In genomic region chr12:44550377-44550776, GRCh38 we compare ENCODE assay signal across 35 cellular contexts.
"Had no signal": no experiment of that assay in that cellular context is flagged by ENCODE, and none has a peak within 500 bp of the region (broad histone marks: within the 10 kb centered on the region; RNA-seq: fewer than 3 reads in every experiment).

No MANE protein-coding gene starts in this region.

- DNase-seq: Karpas-422, Kasumi-1, MG63, MM.1S, MV-4-11, NCI-H1048, NCI-H1092, NCI-H1092 treated with DMSO at 0.1 percent for 48 hours, NCI-H1105, NCI-H1105 treated with DMSO at 0.1 percent for 48 hours, NCI-H1417, NCI-H1417 treated with DMSO at 0.1 percent for 48 hours, NCI-H1436, NCI-H1436 treated with DMSO at 0.1 percent for 48 hours, NCI-H146, NCI-H1694, NCI-H1694 treated with DMSO at 0.1 percent for 48 hours, NCI-H187, NCI-H187 treated with DMSO at 0.1 percent for 48 hours, NCI-H1930, NCI-H2029, NCI-H2029 treated with DMSO at 0.1 percent for 48 hours, NCI-H2081, NCI-H2081 treated with DMSO at 0.1 percent for 48 hours, NCI-H2107, NCI-H2171, NCI-H2171 treated with DMSO at 0.1 percent for 48 hours, NCI-H2227 treated with DMSO at 0.1 percent for 48 hours, NCI-H226, NCI-H345, NCI-H446, NCI-H446 treated with DMSO at 0.1 percent for 48 hours, NCI-H510A, NCI-H510A treated with DMSO at 0.1 percent for 48 hours had no signal

- H3K9ac ChIP-seq: KMS-11 had no signal

- H3K4me2 ChIP-seq: KMS-11 had no signal

- H3K27me3 ChIP-seq: MG63 had no signal

- H3K36me3 ChIP-seq: MG63 had no signal

- H3K9me3 ChIP-seq: MG63 had no signal

- H3K27ac ChIP-seq: KMS-11 had no signal

- H3K4me3 ChIP-seq: MG63 had no signal
